Comparison of ENCODE assay signal across 8 cellular contexts in the genomic region with DNA sequence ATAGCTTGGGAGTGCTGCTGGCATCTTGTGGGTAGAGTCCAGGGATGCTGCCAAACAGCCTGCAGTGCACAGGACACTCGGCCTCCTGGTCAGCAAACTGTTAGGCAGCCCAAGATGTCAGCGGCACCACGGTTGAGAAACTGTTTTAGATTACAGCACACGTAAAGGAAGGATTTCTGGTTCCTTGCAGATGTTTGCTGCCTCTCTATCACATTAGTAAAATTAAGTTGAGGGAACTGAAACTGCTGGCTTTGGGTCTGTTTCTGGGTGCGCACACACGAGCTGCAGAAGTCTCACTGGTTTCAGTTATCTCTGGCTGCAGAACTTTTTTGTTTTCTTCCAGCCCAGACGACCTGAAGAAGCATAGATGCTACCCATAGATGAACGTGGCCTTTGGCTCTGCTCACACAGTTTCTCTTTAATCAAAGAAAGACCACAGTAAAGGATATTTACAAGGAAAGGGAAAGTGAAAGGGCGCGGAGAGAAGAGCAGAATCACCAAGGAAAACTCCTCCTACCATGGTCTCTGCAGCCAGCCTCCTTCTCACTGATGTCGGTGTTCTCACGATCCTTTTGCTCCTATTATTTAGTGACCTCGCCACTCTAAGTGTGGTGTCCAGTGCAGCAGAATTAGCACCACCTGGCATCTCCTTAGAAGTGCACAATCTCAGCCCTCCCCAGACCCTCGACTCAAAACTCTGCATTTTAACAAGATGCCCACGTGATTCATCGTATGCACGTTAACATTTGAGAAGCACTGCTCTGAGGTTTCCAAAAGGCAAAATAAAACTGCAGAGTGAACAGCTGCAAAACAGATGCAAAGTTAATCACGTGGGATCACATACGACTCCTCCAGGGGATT. TPM values are rescaled to one million over a fixed set of nuclear protein-coding genes. Genes with fewer than 3 reads are reported as not detected.
DNase-seq lines count a peak whose midpoint lies in the region; ATAC-seq, FAIRE-seq and TF ChIP-seq lines count a peak whose summit lies in the region.

No MANE protein-coding gene starts in this region.

- no peak; the same call in 1 of the 2 replicates for TF ChIP-seq CTCF in OCI-LY1 (IDR thresholded peaks at IDR 0.05; ENCODE audit: low read length)
- TF ChIP-seq CTCF in brain (conservative IDR thresholded peaks at IDR 0.05) = no peak
- TF ChIP-seq CTCF in uterus (IDR thresholded peaks at IDR 0.05) = no peak
- TF ChIP-seq CTCF in D721Med (IDR thresholded peaks at IDR 0.05; ENCODE audit: insufficient read depth, missing control alignments) = no peak

- no peak for FAIRE-seq in D721Med (lab: Jason Lieb, UNC)

- H2BK120ac ChIP-seq in mesenchymal stem cell (ENCODE audit: low read depth, low read length) = peak overlapping the region; percentile 21

- no peaks in the 10 kb centered on the region for H3K36me3 ChIP-seq in OCI-LY1 (ENCODE audit: insufficient read depth, low read length)
- no peaks in the 10 kb centered on the region for H3K36me3 ChIP-seq in mesenchymal stem cell (ENCODE audit: control insufficient read depth in 1 of 2, insufficient read depth in 2 of 2, low read depth in 1 of 2, low read length in 2 of 2)
- no peaks in the 10 kb centered on the region for H3K36me3 ChIP-seq in uterus

- no peak overlapping the region for H3K14ac ChIP-seq in mesenchymal stem cell (ENCODE audit: low read length in 2 of 2)

- peaks cover 3% of the 10 kb centered on the region for H3K27me3 Mint-ChIP-seq in brain

- 45% methylated on average over 19 of the region's 19 CpGs for WGBS in mesenchymal stem cell

- intact Hi-C loops in uterus (cut with DNase I; ENCODE audit: low total_unique reads) = no loop called here

- H3K4me3 Mint-ChIP-seq in brain = peak overlapping the region in 3 of 5 experiments; percentile 78 to 90 (median 82)

- H3K9ac ChIP-seq in OCI-LY1 (ENCODE audit: low read length) (peak overlapping the region; percentile 65), mesenchymal stem cell (ENCODE audit: low read length) (peak overlapping the region; percentile 89)

- no peaks in the 10 kb centered on the region for H4K20me1 ChIP-seq in OCI-LY1 (ENCODE audit: insufficient read depth, low read length)

- TF ChIP-seq POLR2A in uterus (IDR thresholded peaks at IDR 0.05) = no peak

- H3K4ac ChIP-seq in mesenchymal stem cell (ENCODE audit: low read depth in 1 of 2, low read length in 2 of 2) = peak overlapping the region in 1 of 2 experiments; percentile 79

- peak; percentile 36 for DNase-seq in activated T-cell treated with anti-CD3 and anti-CD28 coated beads, Interleukin-2, amount 50 U/mL, for 1 hour
- DNase-seq in activated T-cell treated with anti-CD3 and anti-CD28 coated beads for 4 hours (no peak), mesenchymal stem cell (peak; percentile 83), uterus (no peak), D721Med (ENCODE audit: insufficient read length, low spot score) (no peak)

- 0 out of 2 replicates have a peak, but pooled peaks cover 3% of the 10 kb centered on the region for H3F3A ChIP-seq in OCI-LY1 (ENCODE audit: insufficient read depth, low read length)

- H4K8ac ChIP-seq in mesenchymal stem cell (ENCODE audit: low read length) = peak overlapping the region; percentile 12

- peak overlapping the region; percentile 89 for H3K4me2 ChIP-seq in OCI-LY1 (ENCODE audit: low read length)
- peak overlapping the region; percentile 30 for H3K4me2 ChIP-seq in mesenchymal stem cell (ENCODE audit: low read length, poor library complexity, severe bottlenecking)

- H2AK5ac ChIP-seq in mesenchymal stem cell (ENCODE audit: low read length, severe bottlenecking) = no peak overlapping the region

- H3K23ac ChIP-seq in mesenchymal stem cell (ENCODE audit: low read length in 2 of 2) = peak overlapping the region in 1 of 2 experiments; percentile 18

- peak overlapping the region; percentile 55 to 88 for H3K18ac ChIP-seq in mesenchymal stem cell (ENCODE audit: low read depth in 1 of 2, low read length in 2 of 2)

- peak; percentile 59 for ATAC-seq in HG02759 (IDR thresholded peaks at IDR 0.05; ENCODE audit: unreplicated experiment)

- H3K79me2 ChIP-seq in OCI-LY1 (ENCODE audit: insufficient read depth, low read length) = no peaks in the 10 kb centered on the region

- peak overlapping the region; percentile 3 for H2BK5ac ChIP-seq in mesenchymal stem cell (ENCODE audit: low read depth, low read length, poor library complexity, severe bottlenecking)

- no peaks in the 10 kb centered on the region for H3K9me3 ChIP-seq in OCI-LY1 (ENCODE audit: low read length)
- H3K9me3 ChIP-seq in mesenchymal stem cell (ENCODE audit: control insufficient read depth, low read length) = no peaks in the 10 kb centered on the region
- no peaks in the 10 kb centered on the region for H3K9me3 ChIP-seq in uterus

- H3K79me1 ChIP-seq in mesenchymal stem cell (replicated peaks; ENCODE audit: low read length, poor library complexity, severe bottlenecking) = no peaks in the 10 kb centered on the region

- H3K27ac ChIP-seq in OCI-LY1 (ENCODE audit: low read depth, low read length, poor library complexity, severe bottlenecking) (peak overlapping the region; percentile 98), mesenchymal stem cell (ENCODE audit: low read length, poor library complexity, severe bottlenecking) (peak overlapping the region; percentile 81), uterus (peak overlapping the region; percentile 83 to 97)

- no peaks in the 10 kb centered on the region for H3K27me3 ChIP-seq in OCI-LY1 (ENCODE audit: insufficient read depth, low read length)
- no peaks in the 10 kb centered on the region for H3K27me3 ChIP-seq in mesenchymal stem cell (ENCODE audit: control insufficient read depth in 1 of 2, insufficient read depth in 1 of 2, low read length in 2 of 2)
- no peaks in the 10 kb centered on the region for H3K27me3 ChIP-seq in uterus

- H3K4me1 Mint-ChIP-seq in brain = peaks cover 52% of the 10 kb centered on the region

- H3K4me1 ChIP-seq in OCI-LY1 (ENCODE audit: insufficient read depth, low read length, severe bottlenecking) (peaks cover 67% of the 10 kb centered on the region), mesenchymal stem cell (ENCODE audit: control insufficient read depth, insufficient read depth, low read depth, low read length) (peaks cover 20% of the 10 kb centered on the region), uterus (peaks cover 0 to 8% of the 10 kb centered on the region in 2 donors)

- H4K91ac ChIP-seq in mesenchymal stem cell (ENCODE audit: low read length) = peak overlapping the region; percentile 75

- H3K27ac Mint-ChIP-seq in brain = peak overlapping the region in 3 of 5 experiments; percentile 92 to 97 (median 94)

- H2AFZ ChIP-seq in OCI-LY1 (ENCODE audit: low read length) (no peak overlapping the region), mesenchymal stem cell (ENCODE audit: low read depth, low read length) (peak overlapping the region; percentile 74)

- no peak overlapping the region for H2BK15ac ChIP-seq in mesenchymal stem cell (ENCODE audit: low read depth, poor library complexity, severe bottlenecking)

- no peaks in the 10 kb centered on the region for H3K9me2 ChIP-seq in OCI-LY1 (ENCODE audit: low read depth, low read length)

- peaks cover 0 to 5% (median 3%) of the 10 kb centered on the region in 5 experiments for H3K9me3 Mint-ChIP-seq in brain

- H2BK12ac ChIP-seq in mesenchymal stem cell (ENCODE audit: low read length in 2 of 2) = peak overlapping the region; percentile 38 to 66

- no peaks in the 10 kb centered on the region for H3K36me3 Mint-ChIP-seq in brain

- H3K4me3 ChIP-seq in OCI-LY1 (ENCODE audit: low read depth, low read length, poor library complexity, severe bottlenecking) (peak overlapping the region; percentile 59), mesenchymal stem cell (ENCODE audit: insufficient read depth in 1 of 2, low read depth in 1 of 2, low read length in 2 of 2) (peak overlapping the region in 1 of 2 experiments; percentile 83), uterus (peak overlapping the region; percentile 23 to 41)

RNA-seq across cellular contexts. Expression of gene AKAP13, which starts 50.6 kb away (rescaled TPM):
- 31.8 TPM for polyA plus RNA-seq in brain (ENCODE audit: insufficient read depth, low read depth, low replicate concordance)
- 16.4 TPM for polyA plus RNA-seq in mesenchymal stem cell (2013, experiment 1 of 2)
- polyA plus RNA-seq in mesenchymal stem cell (2013, experiment 2 of 2) = 15.2 TPM
- total RNA-seq in uterus = 100 to 1,000 TPM; 128 to 460 (median 243) TPM

Comparison
In these comparisons a context has a peak if more than half of its experiments do, and no peak if none do; other contexts are left out.
1. DNase-seq: peak in activated T-cell treated with anti-CD3 and anti-CD28 coated beads, Interleukin-2, amount 50 U/mL, for 1 hour (single experiment) and mesenchymal stem cell (single experiment); none in activated T-cell treated with anti-CD3 and anti-CD28 coated beads for 4 hours (single experiment), uterus (0 of 2) and D721Med (single experiment).
2. Peak in every context shown above with its lines, with median percentiles within 50 percentile points of each other: H3K27ac ChIP-seq.